13 cellular contexts compared by ENCODE assay signal in genomic region chr2:8144131-8144631, GRCh38.
DNase-seq lines count a peak whose midpoint lies in the region; ATAC-seq and TF ChIP-seq lines count a peak whose summit lies in the region.
"Had no signal": no experiment of that assay in that cellular context is flagged by ENCODE, and none has a peak within 500 bp of the region (broad histone marks: within the 10 kb centered on the region; RNA-seq: fewer than 3 reads in every experiment).

No MANE protein-coding gene starts in this region.

- H3K27ac ChIP-seq in GM23248 (peak overlapping the region; percentile 67), hepatocyte (peak overlapping the region; percentile 3), right lobe of liver (peak overlapping the region; percentile 66 to 74 (median 72)), trophoblast cell (ENCODE audit: low read depth, low read length) (no peak overlapping the region)
- H3K27ac ChIP-seq: C4-2B had no signal

- intact Hi-C loops in right lobe of liver (cut with DNase I), result no loop called here
- intact Hi-C loops in mucosa of descending colon (cut with DNase I, micrococcal nuclease), result no loop called here

- H3K36me3 ChIP-seq in GM23248 (ENCODE audit: low read depth) (no peaks in the 10 kb centered on the region), hepatocyte (replicated peaks; ENCODE audit: insufficient read depth, low read depth) (no peaks in the 10 kb centered on the region), right lobe of liver (no peaks in the 10 kb centered on the region), skeletal muscle satellite cell (ENCODE audit: insufficient read depth, low read length) (no peaks in the 10 kb centered on the region), mucosa of descending colon (ENCODE audit: low read depth) (no peaks in the 10 kb centered on the region), trophoblast cell (ENCODE audit: control insufficient read depth in 1 of 2, insufficient read depth in 2 of 2, low read length in 2 of 2) (no peaks in the 10 kb centered on the region)

- no peaks in the 10 kb centered on the region for H4K20me1 ChIP-seq in GM23248 (ENCODE audit: insufficient read depth)
- no peaks in the 10 kb centered on the region for H4K20me1 ChIP-seq in hepatocyte (ENCODE audit: insufficient read depth, poor library complexity, severe bottlenecking)

- H2BK5ac ChIP-seq in trophoblast cell (ENCODE audit: low read depth, low read length, poor library complexity), result no peak overlapping the region

- H3K18ac ChIP-seq in trophoblast cell (ENCODE audit: low read length), result no peak overlapping the region

- H3K4me3 ChIP-seq in GM23248, result no peak overlapping the region
- H3K4me3 ChIP-seq in hepatocyte, result no peak overlapping the region
- no peak overlapping the region for H3K4me3 ChIP-seq in right lobe of liver
- H3K4me3 ChIP-seq in skeletal muscle satellite cell (ENCODE audit: low read length), result no peak overlapping the region
- H3K4me3 ChIP-seq in mucosa of descending colon, result no peak overlapping the region
- H3K4me3 ChIP-seq in trophoblast cell (ENCODE audit: low read depth, low read length), result no peak overlapping the region

- DNase-seq in GM23248 (no peak), hepatocyte (ENCODE audit: low spot score) (no peak), right lobe of liver (peak in 2 of 3 donors; percentile 40 to 72), NCI-H226 (no peak), mucosa of descending colon (no peak), trophoblast cell (no peak)
- DNase-seq in activated effector memory CD4-positive, alpha-beta T cell treated with Interleukin-2 at 50 U/mL for 16 hours, result no peak
- DNase-seq: CD4-positive, alpha-beta memory T cell; DMS153; DMS79 treated with DMSO at 0.1 percent for 48 hours; HCEC 1CT had no signal

- no peak overlapping the region for H2BK120ac ChIP-seq in trophoblast cell (ENCODE audit: insufficient read depth, low read length, poor library complexity)

- in situ Hi-C loops in GM23248 (cut with MboI), result no loop called here

- H2BK12ac ChIP-seq in trophoblast cell (ENCODE audit: low read length), result no peak overlapping the region

- H3K4me2 ChIP-seq in GM23248 (ENCODE audit: unreplicated experiment) (peak overlapping the region; percentile 32), hepatocyte (no peak overlapping the region), skeletal muscle satellite cell (ENCODE audit: low read length) (peak overlapping the region; percentile 22), trophoblast cell (ENCODE audit: low read length) (no peak overlapping the region)

- no peak overlapping the region for H3K4ac ChIP-seq in trophoblast cell (ENCODE audit: low read depth, low read length)

- H4K12ac ChIP-seq in trophoblast cell (ENCODE audit: low read depth, low read length), result no peak overlapping the region

- TF ChIP-seq CTCF in hepatocyte (IDR thresholded peaks at IDR 0.05; ENCODE audit: poor library complexity) (no peak), right lobe of liver (IDR thresholded peaks at IDR 0.05) (no peak), mucosa of descending colon (IDR thresholded peaks at IDR 0.05) (no peak)

- H2AFZ ChIP-seq in GM23248, result no peak overlapping the region
- H2AFZ ChIP-seq in hepatocyte, result no peak overlapping the region
- H2AFZ ChIP-seq in trophoblast cell (ENCODE audit: insufficient read depth, low read length, poor library complexity), result no peak overlapping the region

- no peak overlapping the region for H4K8ac ChIP-seq in trophoblast cell (ENCODE audit: low read depth, low read length)

- H2AK5ac ChIP-seq in trophoblast cell (ENCODE audit: low read length), result no peak overlapping the region

- 95 to 100% methylated on average over 2 of the region's 2 CpGs for WGBS in GM23248 (ENCODE audit: low coverage in 1 of 2, low lambda C conversion rate in 2 of 2, missing lambda C conversion rate in 2 of 2), 2 experiments
- 89% methylated on average over 2 of the region's 2 CpGs for WGBS in hepatocyte (ENCODE audit: low lambda C conversion rate, missing lambda C conversion rate)
- 28% methylated on average over 2 of the region's 2 CpGs for WGBS in right lobe of liver (ENCODE audit: insufficient coverage, low coverage, low lambda C conversion rate, missing lambda C conversion rate)
- no CpG with 5 or more reads among the region's 2 CpGs for WGBS in trophoblast cell (ENCODE audit: extremely low coverage, insufficient coverage, insufficient read length)

- no peaks in the 10 kb centered on the region for H3K9me2 ChIP-seq in GM23248 (ENCODE audit: insufficient read depth)
- no peaks in the 10 kb centered on the region for H3K9me2 ChIP-seq in hepatocyte (replicated peaks; ENCODE audit: insufficient read depth)

- H3K4me1 ChIP-seq in GM23248 (ENCODE audit: insufficient read depth), result peaks cover 54% of the 10 kb centered on the region
- H3K4me1 ChIP-seq in hepatocyte (ENCODE audit: insufficient read depth), result peaks cover 33% of the 10 kb centered on the region
- peaks cover 0 to 47% (median 7%) of the 10 kb centered on the region in 4 donors for H3K4me1 ChIP-seq in right lobe of liver
- peaks cover 42% of the 10 kb centered on the region for H3K4me1 ChIP-seq in skeletal muscle satellite cell (ENCODE audit: control insufficient read depth, insufficient read depth, low read length)
- peaks cover 7% of the 10 kb centered on the region for H3K4me1 ChIP-seq in mucosa of descending colon (ENCODE audit: low read depth)
- H3K4me1 ChIP-seq in trophoblast cell (ENCODE audit: control insufficient read depth in 1 of 2, insufficient read depth in 2 of 2, low read length in 2 of 2), result no peaks in the 10 kb centered on the region

- H3K79me2 ChIP-seq in GM23248 (ENCODE audit: insufficient read depth) (no peaks in the 10 kb centered on the region), hepatocyte (no peaks in the 10 kb centered on the region), trophoblast cell (ENCODE audit: control insufficient read depth, insufficient read depth, low read length, poor library complexity) (no peaks in the 10 kb centered on the region)

- H3K9ac ChIP-seq in GM23248 (no peak overlapping the region), skeletal muscle satellite cell (ENCODE audit: low read depth, low read length) (no peak overlapping the region), trophoblast cell (ENCODE audit: low read length) (no peak overlapping the region)

- H3K27me3 ChIP-seq in GM23248 (replicated peaks; ENCODE audit: insufficient read depth), result no peaks in the 10 kb centered on the region
- H3K27me3 ChIP-seq in hepatocyte, result no peaks in the 10 kb centered on the region
- no peaks in the 10 kb centered on the region for H3K27me3 ChIP-seq in right lobe of liver
- no peaks in the 10 kb centered on the region for H3K27me3 ChIP-seq in skeletal muscle satellite cell (ENCODE audit: control insufficient read depth, insufficient read depth, low read length)
- H3K27me3 ChIP-seq in trophoblast cell (ENCODE audit: insufficient read depth, low read length), result no peaks in the 10 kb centered on the region

- H3F3A ChIP-seq in GM23248 (ENCODE audit: insufficient read depth), result peaks cover 49% of the 10 kb centered on the region

- H3K9me3 ChIP-seq in GM23248 (ENCODE audit: low read depth) (no peaks in the 10 kb centered on the region), hepatocyte (ENCODE audit: low read depth) (no peaks in the 10 kb centered on the region), right lobe of liver (no peaks in the 10 kb centered on the region), skeletal muscle satellite cell (replicated peaks; ENCODE audit: low read length) (no peaks in the 10 kb centered on the region), mucosa of descending colon (no peaks in the 10 kb centered on the region), trophoblast cell (ENCODE audit: insufficient read depth, low read depth, low read length) (peaks cover 2% of the 10 kb centered on the region)

- no peaks in the 10 kb centered on the region for H3K79me1 ChIP-seq in trophoblast cell (ENCODE audit: low read length)

- no peak for TF ChIP-seq POLR2A in right lobe of liver (IDR thresholded peaks at IDR 0.05)

- no peak overlapping the region for H3K14ac ChIP-seq in trophoblast cell (ENCODE audit: low read length)

- ATAC-seq in right lobe of liver, result peak; percentile 30 to 62 (median 50)
- ATAC-seq in mucosa of descending colon, result no peak

- H4K91ac ChIP-seq in trophoblast cell (ENCODE audit: low read depth, low read length), result no peak overlapping the region

- H3K23ac ChIP-seq in trophoblast cell (ENCODE audit: low read length), result no peak overlapping the region

Comparison
In these comparisons a context has a peak if more than half of its experiments do, and no peak if none do; other contexts are left out.
1. DNase-seq: peak in right lobe of liver (2 of 3); none in GM23248 (single experiment), hepatocyte (single experiment), NCI-H226 (single experiment), activated effector memory CD4-positive, alpha-beta T cell treated with Interleukin-2 at 50 U/mL for 16 hours (single experiment), mucosa of descending colon (0 of 3) and trophoblast cell (0 of 2).
2. H3K4me2 ChIP-seq: peak in GM23248 (single experiment) and skeletal muscle satellite cell (single experiment); none in hepatocyte (single experiment) and trophoblast cell (single experiment).